ENCODE assay signal across 25 cellular contexts in the genomic region with DNA sequence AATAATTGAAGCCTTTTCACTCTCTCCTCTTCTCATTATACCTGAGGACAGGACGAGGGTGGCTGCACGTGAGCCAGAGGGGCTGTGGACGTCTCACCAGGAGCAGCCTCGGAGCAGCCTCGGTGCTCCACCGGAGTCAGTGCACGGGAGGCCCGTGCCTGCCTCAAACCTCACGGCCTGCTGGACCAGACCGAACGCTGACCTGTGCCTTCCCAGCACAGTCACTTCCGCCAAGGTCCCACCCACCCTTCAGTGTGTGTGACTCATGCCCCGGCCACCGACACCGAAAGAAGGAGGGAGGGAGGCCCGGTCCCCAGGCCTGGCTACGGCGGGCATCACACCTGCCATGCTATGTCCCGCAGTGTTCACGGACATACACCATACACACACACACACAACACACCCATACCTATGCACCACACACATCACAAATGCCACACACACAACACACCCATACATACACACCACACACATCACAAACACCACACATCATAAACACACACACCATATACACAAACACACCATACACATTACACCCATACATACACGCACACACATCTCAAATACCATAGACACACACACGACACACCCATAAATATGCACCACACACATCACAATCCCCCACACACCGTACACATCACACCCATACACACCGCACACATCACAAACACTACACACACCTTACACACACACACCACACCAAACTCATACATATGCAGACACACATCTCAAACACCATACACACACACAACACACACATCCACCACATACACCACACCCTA.
DNase-seq lines count a peak whose midpoint lies in the region; ATAC-seq and TF ChIP-seq lines count a peak whose summit lies in the region.
"Had no signal": no experiment of that assay in that cellular context is flagged by ENCODE, and none has a peak within 500 bp of the region (broad histone marks: within the 10 kb centered on the region; RNA-seq: fewer than 3 reads in every experiment).

No MANE protein-coding gene starts in this region.

- peaks cover 3% of the 10 kb centered on the region for H3K27me3 ChIP-seq in hepatocyte
- peaks cover 72% of the 10 kb centered on the region for H3K27me3 ChIP-seq in gastroesophageal sphincter
- H3K27me3 ChIP-seq: adrenal gland, uterus had no signal

- no peak overlapping the region for H3K4me2 ChIP-seq in hepatocyte

- no peaks in the 10 kb centered on the region for H3K9me2 ChIP-seq in hepatocyte (replicated peaks; ENCODE audit: insufficient read depth)

- H3K9me3 ChIP-seq in hepatocyte (ENCODE audit: low read depth) (no peaks in the 10 kb centered on the region), gastroesophageal sphincter (no peaks in the 10 kb centered on the region)
- H3K9me3 ChIP-seq: adrenal gland, suprapubic skin, uterus had no signal

- H3K4me1 ChIP-seq in hepatocyte (ENCODE audit: insufficient read depth): no peaks in the 10 kb centered on the region
- H3K4me1 ChIP-seq in gastroesophageal sphincter: no peaks in the 10 kb centered on the region
- H3K4me1 ChIP-seq: adrenal gland, suprapubic skin, uterus had no signal

- H3K27me3 Mint-ChIP-seq in nephron progenitor cell (ENCODE audit: low read depth, poor library complexity): peaks cover 40% of the 10 kb centered on the region

- H3K79me2 ChIP-seq in hepatocyte: no peaks in the 10 kb centered on the region

- TF ChIP-seq CTCF in hepatocyte (IDR thresholded peaks at IDR 0.05; ENCODE audit: poor library complexity): no peak
- TF ChIP-seq CTCF in nephron progenitor cell (IDR thresholded peaks at IDR 0.05): no peak
- no peak for TF ChIP-seq CTCF in gastroesophageal sphincter (IDR thresholded peaks at IDR 0.05)

- no peak for TF ChIP-seq POLR2A in gastroesophageal sphincter (IDR thresholded peaks at IDR 0.05)

- no peak overlapping the region for H2AFZ ChIP-seq in hepatocyte

- no peaks in the 10 kb centered on the region for H4K20me1 ChIP-seq in hepatocyte (ENCODE audit: insufficient read depth, poor library complexity, severe bottlenecking)

- peak overlapping the region; percentile 18 for H3K27ac Mint-ChIP-seq in nephron progenitor cell
- H3K27ac Mint-ChIP-seq: activated T-cell treated with anti-CD3 and anti-CD28 coated beads, Interleukin-2, amount 50 U/mL, for 72 hours; CD14-positive monocyte; progenitor cell of endocrine pancreas; stimulated activated memory B cell treated with anti-CD40 and anti-IgM and Interleukin-4, amounts not matched to agents 10 μg/mL and 1 μg/mL and 100 μg/mL, for 72 hours had no signal

- peak; percentile 10 for DNase-seq in H4 (ENCODE audit: low spot score)
- DNase-seq in M059J (ENCODE audit: low read depth): peak; percentile 14
- DNase-seq in hepatocyte (ENCODE audit: low spot score): peak; percentile 44
- no peak for DNase-seq in nephron progenitor cell
- DNase-seq: activated CD4-positive, alpha-beta T cell treated with anti-CD3 and anti-CD28 coated beads, Interleukin-2, amount 50 U/mL, for 4 hours; activated naive CD4-positive, alpha-beta T cell treated with Interleukin-2 at 50 U/mL for 16 hours; activated T-cell treated with anti-CD3 and anti-CD28 coated beads, Interleukin-2, amount 50 U/mL, for 72 hours; cerebellar nuclear complex; NCI-H1092 treated with DMSO at 0.1 percent for 48 hours; NCI-H187 treated with DMSO at 0.1 percent for 48 hours; NCI-H524 treated with DMSO at 0.1 percent for 48 hours; stimulated activated CD4-positive, alpha-beta T cell treated with anti-CD3 and anti-CD28 coated beads, Interleukin-4, amount 100 ng/mL, for 4 hours; uterus had no signal

- TF ChIP-seq EP300 in gastroesophageal sphincter (IDR thresholded peaks at IDR 0.05): no peak

- H3K36me3 Mint-ChIP-seq in nephron progenitor cell (ENCODE audit: low read depth): no peaks in the 10 kb centered on the region
- H3K36me3 Mint-ChIP-seq: brain; CD14-positive monocyte; stimulated activated memory B cell treated with anti-CD40 and anti-IgM and Interleukin-4, amounts not matched to agents 10 μg/mL and 1 μg/mL and 100 μg/mL, for 72 hours had no signal

- H3K36me3 ChIP-seq in hepatocyte (replicated peaks; ENCODE audit: insufficient read depth, low read depth) (no peaks in the 10 kb centered on the region), gastroesophageal sphincter (no peaks in the 10 kb centered on the region)
- H3K36me3 ChIP-seq: adrenal gland, suprapubic skin, uterus had no signal

- no peaks in the 10 kb centered on the region for H3K9me3 Mint-ChIP-seq in nephron progenitor cell
- H3K9me3 Mint-ChIP-seq: activated T-cell treated with anti-CD3 and anti-CD28 coated beads, Interleukin-2, amount 50 U/mL, for 72 hours had no signal

- no peak overlapping the region for H3K4me3 Mint-ChIP-seq in nephron progenitor cell
- H3K4me3 Mint-ChIP-seq: activated T-cell treated with anti-CD3 and anti-CD28 coated beads, Interleukin-2, amount 50 U/mL, for 72 hours; brain; CD14-positive monocyte; stimulated activated memory B cell treated with anti-CD40 and anti-IgM and Interleukin-4, amounts not matched to agents 10 μg/mL and 1 μg/mL and 100 μg/mL, for 72 hours had no signal

- 86% methylated on average over 22 of the region's 24 CpGs for WGBS in hepatocyte (ENCODE audit: low lambda C conversion rate, missing lambda C conversion rate)
- 85 to 93% methylated on average over 4 to 12 of the region's 24 CpGs for WGBS in gastroesophageal sphincter (ENCODE audit: low coverage in 1 of 2), 2 donors

- H3K4me3 ChIP-seq in hepatocyte (no peak overlapping the region), gastroesophageal sphincter (no peak overlapping the region)
- H3K4me3 ChIP-seq: adrenal gland, suprapubic skin, uterus had no signal

- no peak overlapping the region for H3K27ac ChIP-seq in hepatocyte
- H3K27ac ChIP-seq in gastroesophageal sphincter: no peak overlapping the region
- H3K27ac ChIP-seq: adrenal gland, HL-60, suprapubic skin, uterus had no signal

- H3K4me1 Mint-ChIP-seq in nephron progenitor cell: no peaks in the 10 kb centered on the region
- H3K4me1 Mint-ChIP-seq: CD14-positive monocyte; stimulated activated memory B cell treated with anti-CD40 and anti-IgM and Interleukin-4, amounts not matched to agents 10 μg/mL and 1 μg/mL and 100 μg/mL, for 72 hours had no signal

- ATAC-seq in HG03095 (IDR thresholded peaks at IDR 0.05; ENCODE audit: unreplicated experiment): no peak
- ATAC-seq in gastroesophageal sphincter: no peak
- no peak for ATAC-seq in HG02840 (IDR thresholded peaks at IDR 0.05; ENCODE audit: low FRiP score, unreplicated experiment)
- ATAC-seq in HG03108 (IDR thresholded peaks at IDR 0.05; ENCODE audit: unreplicated experiment): no peak
- ATAC-seq: activated T-cell treated with anti-CD3 and anti-CD28 coated beads, Interleukin-2, amount 50 U/mL, for 72 hours; sciatic nerve; stimulated activated memory B cell treated with anti-CD40 and anti-IgM and Interleukin-4, amounts not matched to agents 10 μg/mL and 1 μg/mL and 100 μg/mL, for 72 hours had no signal
